ENCODE assay signal across 9 cellular contexts in genomic region chr20:3783516-3784225, GRCh38. TPM values are rescaled to one million over a fixed set of nuclear protein-coding genes. Genes with fewer than 3 reads are reported as not detected.
DNase-seq lines count a peak whose midpoint lies in the region; ATAC-seq and TF ChIP-seq lines count a peak whose summit lies in the region.
"Had no signal": no experiment of that assay in that cellular context is flagged by ENCODE, and none has a peak within 500 bp of the region (broad histone marks: within the 10 kb centered on the region; RNA-seq: fewer than 3 reads in every experiment).

No MANE protein-coding gene starts in this region.

- H3K27ac Mint-ChIP-seq in CD4-positive, alpha-beta memory T cell, result peak overlapping the region in 5 of 7 donors; percentile 5 to 91 (median 34)
- H3K27ac Mint-ChIP-seq in activated T-helper 17 cell treated with anti-CD3 and anti-CD28 coated beads, Interleukin-2, amount 50 U/mL, for 72 hours, result peak overlapping the region; percentile 2
- no peak overlapping the region for H3K27ac Mint-ChIP-seq in naive B cell

- H3K36me3 ChIP-seq in CD4-positive, alpha-beta memory T cell (ENCODE audit: insufficient read depth, low read length), result no peaks in the 10 kb centered on the region
- H3K36me3 ChIP-seq in Peyer's patch, result peaks cover 0 to 11% (median 0%) of the 10 kb centered on the region in 3 donors

- no peak for TF ChIP-seq CTCF in Peyer's patch (IDR thresholded peaks at IDR 0.05)

- peak overlapping the region in 4 of 8 donors; percentile 19 to 52 (median 40) for H3K4me3 Mint-ChIP-seq in CD4-positive, alpha-beta memory T cell
- peak overlapping the region; percentile 75 for H3K4me3 Mint-ChIP-seq in activated T-helper 17 cell treated with anti-CD3 and anti-CD28 coated beads, Interleukin-2, amount 50 U/mL, for 72 hours
- H3K4me3 Mint-ChIP-seq in naive B cell, result peak overlapping the region in 5 of 8 donors; percentile 2 to 74 (median 49)

- no peak for DNase-seq in CD4-positive, alpha-beta memory T cell
- DNase-seq in naive B cell (no peak), RKO (ENCODE audit: low spot score) (no peak), Peyer's patch (no peak)
- DNase-seq: NCI-H187 treated with DMSO at 0.1 percent for 48 hours; Right ventricle myocardium superior; stimulated activated naive CD8-positive, alpha-beta T cell treated with anti-CD3 and anti-CD28 coated beads, Interleukin-15, amount 100 ng/mL, for 72 hours had no signal

- peaks cover 0 to 4% of the 10 kb centered on the region in 2 donors for H3K36me3 Mint-ChIP-seq in CD4-positive, alpha-beta memory T cell
- H3K36me3 Mint-ChIP-seq in activated T-helper 17 cell treated with anti-CD3 and anti-CD28 coated beads, Interleukin-2, amount 50 U/mL, for 72 hours (ENCODE audit: low read depth), result peaks cover 10% of the 10 kb centered on the region
- H3K36me3 Mint-ChIP-seq in naive B cell, result no peaks in the 10 kb centered on the region

- H3K4me3 ChIP-seq in CD4-positive, alpha-beta memory T cell (ENCODE audit: low read length in 2 of 2), result no peak overlapping the region
- H3K4me3 ChIP-seq in Peyer's patch, result no peak overlapping the region

- no peaks in the 10 kb centered on the region for H3K9me3 ChIP-seq in CD4-positive, alpha-beta memory T cell (ENCODE audit: control insufficient read depth in 1 of 2, low read length in 2 of 2)
- no peaks in the 10 kb centered on the region for H3K9me3 ChIP-seq in Peyer's patch

- ATAC-seq in activated T-helper 17 cell treated with anti-CD3 and anti-CD28 coated beads, Interleukin-2, amount 50 U/mL, for 72 hours (replicated peaks), result no peak
- no peak for ATAC-seq in naive B cell (ENCODE audit: low read depth in 2 of 2)
- ATAC-seq in HG02938 (IDR thresholded peaks at IDR 0.05; ENCODE audit: unreplicated experiment), result no peak
- ATAC-seq: stimulated activated naive CD8-positive, alpha-beta T cell treated with anti-CD3 and anti-CD28 coated beads, Interleukin-15, amount 100 ng/mL, for 72 hours had no signal

- peaks cover 0 to 1% of the 10 kb centered on the region in 2 donors for H3K27me3 Mint-ChIP-seq in CD4-positive, alpha-beta memory T cell
- H3K27me3 Mint-ChIP-seq in activated T-helper 17 cell treated with anti-CD3 and anti-CD28 coated beads, Interleukin-2, amount 50 U/mL, for 72 hours, result no peaks in the 10 kb centered on the region
- peaks cover 0 to 7% (median 5%) of the 10 kb centered on the region in 3 donors for H3K27me3 Mint-ChIP-seq in naive B cell

- no peaks in the 10 kb centered on the region for H3K9me3 Mint-ChIP-seq in CD4-positive, alpha-beta memory T cell
- no peaks in the 10 kb centered on the region for H3K9me3 Mint-ChIP-seq in activated T-helper 17 cell treated with anti-CD3 and anti-CD28 coated beads, Interleukin-2, amount 50 U/mL, for 72 hours
- H3K9me3 Mint-ChIP-seq in naive B cell, result no peaks in the 10 kb centered on the region
- H3K9me3 Mint-ChIP-seq: stimulated activated naive CD8-positive, alpha-beta T cell treated with anti-CD3 and anti-CD28 coated beads, Interleukin-15, amount 100 ng/mL, for 72 hours had no signal

- H3K4me1 ChIP-seq in CD4-positive, alpha-beta memory T cell (ENCODE audit: insufficient read depth, low read length), result peaks cover 50% of the 10 kb centered on the region
- H3K4me1 ChIP-seq in Peyer's patch, result peaks cover 3 to 63% (median 14%) of the 10 kb centered on the region in 4 donors

- intact Hi-C loops in CD4-positive, alpha-beta memory T cell (cut with micrococcal nuclease), result no loop called here

- H3K4me1 Mint-ChIP-seq in CD4-positive, alpha-beta memory T cell, result peaks cover 26 to 62% (median 46%) of the 10 kb centered on the region in 4 donors
- peaks cover 32% of the 10 kb centered on the region for H3K4me1 Mint-ChIP-seq in activated T-helper 17 cell treated with anti-CD3 and anti-CD28 coated beads, Interleukin-2, amount 50 U/mL, for 72 hours
- peaks cover 47 to 63% (median 62%) of the 10 kb centered on the region in 3 donors for H3K4me1 Mint-ChIP-seq in naive B cell

- no peak for TF ChIP-seq POLR2A in Peyer's patch (IDR thresholded peaks at IDR 0.05)

- POLR2A ChIA-PET in CD4-positive, alpha-beta memory T cell (lab: Charles Lee; ENCODE audit: partially characterized antibody), result interaction anchor here (0.8 to 10.0 kb wide), 5 partner anchors 15 to 71 kb away, joined by 3 to 180 read pairs (median 5); partner anchors contain the start of genes ADISSP and AP5S1

- no peaks in the 10 kb centered on the region for H3K27me3 ChIP-seq in CD4-positive, alpha-beta memory T cell (ENCODE audit: insufficient read depth, low read length)
- no peaks in the 10 kb centered on the region for H3K27me3 ChIP-seq in Peyer's patch

- H3K27ac ChIP-seq in CD4-positive, alpha-beta memory T cell (ENCODE audit: low read depth, low read length), result no peak overlapping the region
- no peak overlapping the region for H3K27ac ChIP-seq in Peyer's patch

- CTCF ChIA-PET in CD4-positive, alpha-beta memory T cell (lab: Charles Lee; ENCODE audit: partially characterized antibody), result interaction anchor here (4.7 kb wide), 1 partner anchor 16 kb away, joined by 27 read pairs; the partner anchor contains the start of gene ADISSP

RNA-seq across cellular contexts. Expression of gene SPEF1, which starts 2.4 kb away (rescaled TPM):
- total RNA-seq in CD4-positive, alpha-beta memory T cell, result not detected
- polyA plus RNA-seq in CD4-positive, alpha-beta memory T cell, result under 1 TPM in 1 of 2 donors, not detected in 1; 0.15 TPM
- total RNA-seq in activated T-helper 17 cell treated with anti-CD3 and anti-CD28 coated beads, Interleukin-2, amount 50 U/mL, for 72 hours, result under 1 TPM; 0.24 TPM
- not detected for polyA plus RNA-seq in naive B cell (ENCODE audit: low read depth in 6 of 6)
- total RNA-seq in Peyer's patch, result not detected

RNA-seq across cellular contexts. Expression of gene CENPB, which starts 2.9 kb away (rescaled TPM):
- 10 to 100 TPM; 52.2 to 56.7 TPM for total RNA-seq in CD4-positive, alpha-beta memory T cell
- polyA plus RNA-seq in CD4-positive, alpha-beta memory T cell, result 1 to 10 TPM in 1 of 2 donors, under 1 TPM in 1; 0.56 to 1.9 TPM
- 10 to 100 TPM; 42.3 to 82.1 TPM for total RNA-seq in activated T-helper 17 cell treated with anti-CD3 and anti-CD28 coated beads, Interleukin-2, amount 50 U/mL, for 72 hours
- 1 to 10 TPM in 5 of 6 donors, under 1 TPM in 1; 0.27 to 2.2 (median 1.6) TPM for polyA plus RNA-seq in naive B cell (ENCODE audit: low read depth in 6 of 6)
- total RNA-seq in Peyer's patch, result 10 to 100 TPM; 39.8 to 61.9 (median 47.0) TPM

RNA-seq across cellular contexts. Expression of gene CDC25B, which starts 12.4 kb away (rescaled TPM):
- total RNA-seq in CD4-positive, alpha-beta memory T cell, result 100 to 1,000 TPM; 410 to 420 TPM
- polyA plus RNA-seq in CD4-positive, alpha-beta memory T cell, result 10 to 100 TPM; 25.9 to 55.9 TPM
- total RNA-seq in activated T-helper 17 cell treated with anti-CD3 and anti-CD28 coated beads, Interleukin-2, amount 50 U/mL, for 72 hours, result 100 to 1,000 TPM in 1 of 2 donors, 10 to 100 TPM in 1; 86.7 to 117 TPM
- 10 to 100 TPM; 13.0 to 22.1 (median 19.5) TPM for polyA plus RNA-seq in naive B cell (ENCODE audit: low read depth in 6 of 6)
- 100 to 1,000 TPM in 1 of 4 donors, 10 to 100 TPM in 3; 14.2 to 202 (median 34.1) TPM for total RNA-seq in Peyer's patch

RNA-seq across cellular contexts. Expression of gene ADISSP, which starts 16.1 kb away (rescaled TPM):
- 10 to 100 TPM; 15.7 to 17.3 TPM for total RNA-seq in CD4-positive, alpha-beta memory T cell
- 10 to 100 TPM; 16.3 to 31.5 TPM for polyA plus RNA-seq in CD4-positive, alpha-beta memory T cell
- total RNA-seq in activated T-helper 17 cell treated with anti-CD3 and anti-CD28 coated beads, Interleukin-2, amount 50 U/mL, for 72 hours, result 10 to 100 TPM; 40.7 to 66.0 TPM
- polyA plus RNA-seq in naive B cell (ENCODE audit: low read depth in 6 of 6), result 10 to 100 TPM; 17.3 to 24.9 (median 20.8) TPM
- 10 to 100 TPM in 2 of 4 donors, 1 to 10 TPM in 2; 7.4 to 13.2 (median 10.2) TPM for total RNA-seq in Peyer's patch

RNA-seq across cellular contexts. Expression of gene AP5S1, which starts 36.7 kb away (rescaled TPM):
- 10 to 100 TPM; 10.4 to 11.1 TPM for total RNA-seq in CD4-positive, alpha-beta memory T cell
- polyA plus RNA-seq in CD4-positive, alpha-beta memory T cell, result 10 to 100 TPM; 14.5 to 16.8 TPM
- total RNA-seq in activated T-helper 17 cell treated with anti-CD3 and anti-CD28 coated beads, Interleukin-2, amount 50 U/mL, for 72 hours, result 10 to 100 TPM; 10.8 to 14.8 TPM
- polyA plus RNA-seq in naive B cell (ENCODE audit: low read depth in 6 of 6), result 10 to 100 TPM; 11.1 to 33.6 (median 13.5) TPM
- total RNA-seq in Peyer's patch, result 10 to 100 TPM; 11.6 to 26.4 (median 22.5) TPM

Comparison
In these comparisons a context has a peak if more than half of its experiments do, and no peak if none do; other contexts are left out.
1. H3K27ac Mint-ChIP-seq: peak in CD4-positive, alpha-beta memory T cell (5 of 7) and activated T-helper 17 cell treated with anti-CD3 and anti-CD28 coated beads, Interleukin-2, amount 50 U/mL, for 72 hours (single experiment); none in naive B cell (0 of 6).